In genomic region chr20:478949-479429, GRCh38 we compare ENCODE assay signal across 8 cellular contexts. TPM values are rescaled to one million over a fixed set of nuclear protein-coding genes. Genes with fewer than 3 reads are reported as not detected.
DNase-seq lines count a peak whose midpoint lies in the region; ATAC-seq, FAIRE-seq and TF ChIP-seq lines count a peak whose summit lies in the region.

No MANE protein-coding gene starts in this region.

- H3K4me1 Mint-ChIP-seq in immature natural killer cell = peaks cover 4 to 6% of the 10 kb centered on the region in 2 donors
- peaks cover 8% of the 10 kb centered on the region for H3K4me1 Mint-ChIP-seq in stimulated activated memory B cell treated with anti-CD40 and anti-IgM and Interleukin-4, amounts not matched to agents 10 μg/mL and 1 μg/mL and 100 μg/mL, for 72 hours

- peak overlapping the region in 3 of 6 donors; percentile 5 to 79 (median 49) for H3K27ac Mint-ChIP-seq in immature natural killer cell
- H3K27ac Mint-ChIP-seq in stimulated activated memory B cell treated with anti-CD40 and anti-IgM and Interleukin-4, amounts not matched to agents 10 μg/mL and 1 μg/mL and 100 μg/mL, for 72 hours = no peak overlapping the region

- peaks cover 0 to 2% (median 1%) of the 10 kb centered on the region in 3 donors for H3K27me3 Mint-ChIP-seq in immature natural killer cell (ENCODE audit: low read depth in 3 of 3)
- H3K27me3 Mint-ChIP-seq in stimulated activated memory B cell treated with anti-CD40 and anti-IgM and Interleukin-4, amounts not matched to agents 10 μg/mL and 1 μg/mL and 100 μg/mL, for 72 hours = no peaks in the 10 kb centered on the region

- FAIRE-seq in HTR-8/SVneo (lab: Jason Lieb, UNC) = no peak

- H3K9me3 Mint-ChIP-seq in immature natural killer cell = no peaks in the 10 kb centered on the region
- H3K9me3 Mint-ChIP-seq in stimulated activated memory B cell treated with anti-CD40 and anti-IgM and Interleukin-4, amounts not matched to agents 10 μg/mL and 1 μg/mL and 100 μg/mL, for 72 hours = no peaks in the 10 kb centered on the region

- in situ Hi-C loops in astrocyte of the spinal cord (cut with HindIII; ENCODE audit: low sequenced_read_pairs) = no loop called here

- DNase-seq in SKM-1 (lab: John Stamatoyannopoulos, UW; ENCODE audit: unreplicated experiment) = peak; percentile 11
- no peak for DNase-seq in SKM-1 treated with dmso at 0.1 percent for 144 hours (lab: John Stamatoyannopoulos, UW; ENCODE audit: unreplicated experiment)
- DNase-seq in HTR-8/SVneo (ENCODE audit: insufficient read length, low spot score) = peak; percentile 61
- peak; percentile 8 for DNase-seq in NCI-H82 treated with DMSO at 0.1 percent for 48 hours (lab: John Stamatoyannopoulos, UW; ENCODE audit: unreplicated experiment)
- peak; percentile 78 for DNase-seq in astrocyte of the spinal cord (ENCODE audit: low read depth, low spot score)
- DNase-seq in immature natural killer cell = peak; percentile 58 to 66 (median 62)

- peak; percentile 54 for ATAC-seq in stimulated activated memory B cell treated with anti-CD40 and anti-IgM and Interleukin-4, amounts not matched to agents 10 μg/mL and 1 μg/mL and 100 μg/mL, for 72 hours
- ATAC-seq in HG03095 (IDR thresholded peaks at IDR 0.05; ENCODE audit: unreplicated experiment) = no peak

- H3K36me3 Mint-ChIP-seq in immature natural killer cell = peaks cover 12 to 31% (median 16%) of the 10 kb centered on the region in 3 donors
- peaks cover 40% of the 10 kb centered on the region for H3K36me3 Mint-ChIP-seq in stimulated activated memory B cell treated with anti-CD40 and anti-IgM and Interleukin-4, amounts not matched to agents 10 μg/mL and 1 μg/mL and 100 μg/mL, for 72 hours

- peak; percentile 52 for TF ChIP-seq CTCF in astrocyte of the spinal cord (IDR thresholded peaks at IDR 0.05; ENCODE audit: low read depth, low read length)

- H3K4me3 ChIP-seq in astrocyte of the spinal cord (ENCODE audit: low read depth, low read length) = no peak overlapping the region

- no peak overlapping the region for H3K4me3 Mint-ChIP-seq in immature natural killer cell
- no peak overlapping the region for H3K4me3 Mint-ChIP-seq in stimulated activated memory B cell treated with anti-CD40 and anti-IgM and Interleukin-4, amounts not matched to agents 10 μg/mL and 1 μg/mL and 100 μg/mL, for 72 hours

RNA-seq across cellular contexts. Expression of gene TBC1D20, which starts 16.7 kb away (rescaled TPM):
- 10 to 100 TPM; 19.4 to 38.3 (median 33.2) TPM for polyA plus RNA-seq in immature natural killer cell
